ENCODE assay signal across 8 cellular contexts in genomic region chr5:110726249-110727024, GRCh38. TPM values are rescaled to one million over a fixed set of nuclear protein-coding genes. Genes with fewer than 3 reads are reported as not detected.
DNase-seq lines count a peak whose midpoint lies in the region; ATAC-seq, FAIRE-seq and TF ChIP-seq lines count a peak whose summit lies in the region.

TSS of gene TMEM232 (minus strand) at chr5:110726671. CDS start at chr5:110667352, 59,319 bp downstream.

- no peak within 1 kb of the TSS for H3K27ac ChIP-seq in iPS-20b (ENCODE audit: low read length)
- H3K27ac ChIP-seq in skeletal muscle tissue (ENCODE audit: low read depth, low read length): no peak within 1 kb of the TSS

- H3K36me3 ChIP-seq in bronchial epithelial cell (ENCODE audit: control insufficient read depth, insufficient read depth, low read length) (no peaks in the 10 kb centered on the region), iPS-20b (ENCODE audit: insufficient read depth, low read depth, low read length) (no peaks in the 10 kb centered on the region), skeletal muscle tissue (ENCODE audit: control insufficient read depth in 3 of 3, insufficient read depth in 3 of 3, low read length in 3 of 3) (no peaks in the 10 kb centered on the region)

- peak; percentile 41 for DNase-seq in EL
- DNase-seq in NCI-H1694 treated with DMSO at 0.1 percent for 48 hours (lab: John Stamatoyannopoulos, UW): peak; percentile 67
- peak; percentile 15 to 50 (median 34) for DNase-seq in activated CD4-positive, CD25-positive, alpha-beta regulatory T cell (lab: John Stamatoyannopoulos, UW)
- peak; percentile 89 for DNase-seq in bronchial epithelial cell (ENCODE audit: low read depth)
- DNase-seq in H4 (ENCODE audit: low spot score): no peak

- no peaks in the 10 kb centered on the region for H3K27me3 ChIP-seq in bronchial epithelial cell (ENCODE audit: control insufficient read depth, insufficient read depth, low read length)
- no peaks in the 10 kb centered on the region for H3K27me3 ChIP-seq in iPS-20b (ENCODE audit: insufficient read depth, low read length)
- H3K27me3 ChIP-seq in skeletal muscle tissue (ENCODE audit: control insufficient read depth in 3 of 3, insufficient read depth in 3 of 3, low read length in 3 of 3): no peaks in the 10 kb centered on the region

- H3K4me3 ChIP-seq in bronchial epithelial cell (ENCODE audit: low read depth, low read length) (peak within 1 kb of the TSS; percentile 44), iPS-20b (ENCODE audit: low read length) (peak within 1 kb of the TSS; percentile 76), skeletal muscle tissue (ENCODE audit: low read length in 3 of 3) (peak within 1 kb of the TSS; percentile 59 to 89 (median 77))

- no peaks in the 10 kb centered on the region for H3K9me3 ChIP-seq in iPS-20b (ENCODE audit: insufficient read depth, low read depth, low read length)
- no peaks in the 10 kb centered on the region for H3K9me3 ChIP-seq in skeletal muscle tissue (ENCODE audit: control insufficient read depth in 3 of 3, low read length in 3 of 3)

- no peak for TF ChIP-seq CTCF in bronchial epithelial cell (IDR thresholded peaks at IDR 0.05; ENCODE audit: insufficient read depth, low read length, severe bottlenecking)

- peak; percentile 100 for ATAC-seq in HG02571 (IDR thresholded peaks at IDR 0.05; ENCODE audit: unreplicated experiment)

- H3K4me1 ChIP-seq in iPS-20b (ENCODE audit: insufficient read depth, low read length) (no peaks in the 10 kb centered on the region), skeletal muscle tissue (ENCODE audit: control insufficient read depth in 3 of 3, insufficient read depth in 3 of 3, low read length in 3 of 3) (peaks cover 0 to 3% (median 0%) of the 10 kb centered on the region in 3 donors)

- H3K9ac ChIP-seq in iPS-20b (ENCODE audit: low read depth, low read length) (peak within 1 kb of the TSS; percentile 59; the same call in 1 of the 2 replicates), skeletal muscle tissue (ENCODE audit: low read depth in 1 of 3, low read length in 3 of 3) (peak within 1 kb of the TSS; percentile 56 to 68 (median 63))

- peak; percentile 40 for FAIRE-seq in bronchial epithelial cell (lab: Jason Lieb, UNC)

RNA-seq across cellular contexts. Expression of gene TMEM232, which starts in this region (rescaled TPM):
- 0.51 and 0.79 TPM in 2 replicates for total RNA-seq in bronchial epithelial cell
- 1.6 TPM for total RNA-seq in skeletal muscle tissue
- 0.66 and 1.7 TPM in 2 replicates for total RNA-seq in H4 (2014; rRNA removed; shearing (Covaris generic))

Comparison
In these comparisons a context has a peak if more than half of its experiments do, and no peak if none do; other contexts are left out.
1. Peak in DNase-seq and H3K4me3 ChIP-seq in bronchial epithelial cell; RNA of the gene not detected or under 1 TPM.